2 cellular contexts compared by ENCODE assay signal in the genomic region with DNA sequence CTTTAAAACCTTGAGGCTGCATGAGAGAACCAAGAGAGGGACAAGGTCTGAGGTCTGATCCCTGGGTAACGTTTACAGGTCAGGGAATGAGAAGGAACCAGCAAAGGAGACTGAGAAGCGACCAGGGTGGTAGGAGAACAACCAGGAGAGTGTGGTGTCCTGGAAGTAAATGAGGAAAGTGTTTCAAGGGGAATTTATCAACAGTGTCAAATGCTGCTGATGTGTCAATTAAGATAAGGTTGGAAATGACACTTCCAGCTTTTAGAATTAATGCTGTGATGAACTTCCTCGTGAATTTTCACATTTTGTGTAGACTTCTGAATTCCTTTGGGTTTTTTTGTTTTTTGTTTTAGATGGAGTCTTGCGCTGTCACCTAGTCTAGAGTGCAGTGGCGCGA.
A peak's percentile ranks its signal among the peaks of the same experiment; 100 is the strongest.
TF ChIP-seq lines count a peak whose summit lies in the region.

No MANE protein-coding gene starts in this region.

TF ChIP-seq in IMR-90, 13 proteins besides CTCF, POLR2A, EP300 and RAD21:
- no peak for TF ChIP-seq RFX5 (IDR thresholded peaks at IDR 0.05; ENCODE audit: low read depth, low read length)
- TF ChIP-seq SMC3 (IDR thresholded peaks at IDR 0.05; ENCODE audit: low read depth, low read length) = no peak
- no peak for TF ChIP-seq MXI1 (IDR thresholded peaks at IDR 0.05; ENCODE audit: borderline replicate concordance, low read depth, low read length)
- no peak for TF ChIP-seq NFE2L2 (IDR thresholded peaks at IDR 0.05; ENCODE audit: low read depth, low read length)

TF ChIP-seq in K562, 482 proteins besides CTCF, POLR2A, EP300 and RAD21:
- TF ChIP-seq, protein P1, sequence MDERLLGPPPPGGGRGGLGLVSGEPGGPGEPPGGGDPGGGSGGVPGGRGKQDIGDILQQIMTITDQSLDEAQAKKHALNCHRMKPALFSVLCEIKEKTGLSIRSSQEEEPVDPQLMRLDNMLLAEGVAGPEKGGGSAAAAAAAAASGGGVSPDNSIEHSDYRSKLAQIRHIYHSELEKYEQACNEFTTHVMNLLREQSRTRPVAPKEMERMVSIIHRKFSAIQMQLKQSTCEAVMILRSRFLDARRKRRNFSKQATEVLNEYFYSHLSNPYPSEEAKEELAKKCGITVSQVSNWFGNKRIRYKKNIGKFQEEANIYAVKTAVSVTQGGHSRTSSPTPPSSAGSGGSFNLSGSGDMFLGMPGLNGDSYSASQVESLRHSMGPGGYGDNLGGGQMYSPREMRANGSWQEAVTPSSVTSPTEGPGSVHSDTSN (CRISPR knock-in tag; IDR thresholded peaks at IDR 0.05; ENCODE audit: low read depth) = no peak
- TF ChIP-seq, protein P1 (tag; conservative IDR thresholded peaks at IDR 0.05; ENCODE audit: low read depth) = peak; percentile 68
- peak; percentile 76 for TF ChIP-seq MEIS2 (IDR thresholded peaks at IDR 0.05; ENCODE audit: partially characterized antibody)
- TF ChIP-seq, protein P2, sequence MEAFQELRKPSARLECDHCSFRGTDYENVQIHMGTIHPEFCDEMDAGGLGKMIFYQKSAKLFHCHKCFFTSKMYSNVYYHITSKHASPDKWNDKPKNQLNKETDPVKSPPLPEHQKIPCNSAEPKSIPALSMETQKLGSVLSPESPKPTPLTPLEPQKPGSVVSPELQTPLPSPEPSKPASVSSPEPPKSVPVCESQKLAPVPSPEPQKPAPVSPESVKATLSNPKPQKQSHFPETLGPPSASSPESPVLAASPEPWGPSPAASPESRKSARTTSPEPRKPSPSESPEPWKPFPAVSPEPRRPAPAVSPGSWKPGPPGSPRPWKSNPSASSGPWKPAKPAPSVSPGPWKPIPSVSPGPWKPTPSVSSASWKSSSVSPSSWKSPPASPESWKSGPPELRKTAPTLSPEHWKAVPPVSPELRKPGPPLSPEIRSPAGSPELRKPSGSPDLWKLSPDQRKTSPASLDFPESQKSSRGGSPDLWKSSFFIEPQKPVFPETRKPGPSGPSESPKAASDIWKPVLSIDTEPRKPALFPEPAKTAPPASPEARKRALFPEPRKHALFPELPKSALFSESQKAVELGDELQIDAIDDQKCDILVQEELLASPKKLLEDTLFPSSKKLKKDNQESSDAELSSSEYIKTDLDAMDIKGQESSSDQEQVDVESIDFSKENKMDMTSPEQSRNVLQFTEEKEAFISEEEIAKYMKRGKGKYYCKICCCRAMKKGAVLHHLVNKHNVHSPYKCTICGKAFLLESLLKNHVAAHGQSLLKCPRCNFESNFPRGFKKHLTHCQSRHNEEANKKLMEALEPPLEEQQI (IDR thresholded peaks at IDR 0.05) = no peak
- TF ChIP-seq, protein P3, sequence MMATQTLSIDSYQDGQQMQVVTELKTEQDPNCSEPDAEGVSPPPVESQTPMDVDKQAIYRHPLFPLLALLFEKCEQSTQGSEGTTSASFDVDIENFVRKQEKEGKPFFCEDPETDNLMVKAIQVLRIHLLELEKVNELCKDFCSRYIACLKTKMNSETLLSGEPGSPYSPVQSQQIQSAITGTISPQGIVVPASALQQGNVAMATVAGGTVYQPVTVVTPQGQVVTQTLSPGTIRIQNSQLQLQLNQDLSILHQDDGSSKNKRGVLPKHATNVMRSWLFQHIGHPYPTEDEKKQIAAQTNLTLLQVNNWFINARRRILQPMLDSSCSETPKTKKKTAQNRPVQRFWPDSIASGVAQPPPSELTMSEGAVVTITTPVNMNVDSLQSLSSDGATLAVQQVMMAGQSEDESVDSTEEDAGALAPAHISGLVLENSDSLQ (IDR thresholded peaks at IDR 0.05) = peak; percentile 75
- peak; percentile 22; the same call in 1 of the 2 replicates for TF ChIP-seq ZNF766 (CRISPR knock-in tag; conservative IDR thresholded peaks at IDR 0.05)
- TF ChIP-seq FOXK2 (conservative IDR thresholded peaks at IDR 0.05 in 1 of 2, IDR thresholded peaks at IDR 0.05 in 1 of 2; ENCODE audit: low read depth in 2 of 2) = 0 out of 4 replicates have a peak, but pooled peaks of 1 of the 2 experiments have one; percentile 7
- 0 out of 2 replicates have a peak, but pooled peaks have one; percentile 16 for TF ChIP-seq RB1 (IDR thresholded peaks at IDR 0.05; ENCODE audit: low read depth)
- TF ChIP-seq, protein P4, sequence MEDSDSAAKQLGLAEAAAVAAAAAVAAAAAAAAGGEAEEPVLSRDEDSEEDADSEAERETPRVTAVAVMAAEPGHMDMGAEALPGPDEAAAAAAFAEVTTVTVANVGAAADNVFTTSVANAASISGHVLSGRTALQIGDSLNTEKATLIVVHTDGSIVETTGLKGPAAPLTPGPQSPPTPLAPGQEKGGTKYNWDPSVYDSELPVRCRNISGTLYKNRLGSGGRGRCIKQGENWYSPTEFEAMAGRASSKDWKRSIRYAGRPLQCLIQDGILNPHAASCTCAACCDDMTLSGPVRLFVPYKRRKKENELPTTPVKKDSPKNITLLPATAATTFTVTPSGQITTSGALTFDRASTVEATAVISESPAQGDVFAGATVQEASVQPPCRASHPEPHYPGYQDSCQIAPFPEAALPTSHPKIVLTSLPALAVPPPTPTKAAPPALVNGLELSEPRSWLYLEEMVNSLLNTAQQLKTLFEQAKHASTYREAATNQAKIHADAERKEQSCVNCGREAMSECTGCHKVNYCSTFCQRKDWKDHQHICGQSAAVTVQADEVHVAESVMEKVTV (CRISPR knock-in tag; IDR thresholded peaks at IDR 0.05) = no peak
- TF ChIP-seq TBP (optimal IDR thresholded peaks at IDR 0.05; ENCODE audit: low read depth, low read length) = peak; percentile 2
- TF ChIP-seq, protein P5, sequence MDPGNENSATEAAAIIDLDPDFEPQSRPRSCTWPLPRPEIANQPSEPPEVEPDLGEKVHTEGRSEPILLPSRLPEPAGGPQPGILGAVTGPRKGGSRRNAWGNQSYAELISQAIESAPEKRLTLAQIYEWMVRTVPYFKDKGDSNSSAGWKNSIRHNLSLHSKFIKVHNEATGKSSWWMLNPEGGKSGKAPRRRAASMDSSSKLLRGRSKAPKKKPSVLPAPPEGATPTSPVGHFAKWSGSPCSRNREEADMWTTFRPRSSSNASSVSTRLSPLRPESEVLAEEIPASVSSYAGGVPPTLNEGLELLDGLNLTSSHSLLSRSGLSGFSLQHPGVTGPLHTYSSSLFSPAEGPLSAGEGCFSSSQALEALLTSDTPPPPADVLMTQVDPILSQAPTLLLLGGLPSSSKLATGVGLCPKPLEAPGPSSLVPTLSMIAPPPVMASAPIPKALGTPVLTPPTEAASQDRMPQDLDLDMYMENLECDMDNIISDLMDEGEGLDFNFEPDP (CRISPR knock-in tag; IDR thresholded peaks at IDR 0.05) = no peak
- TF ChIP-seq, protein P6, sequence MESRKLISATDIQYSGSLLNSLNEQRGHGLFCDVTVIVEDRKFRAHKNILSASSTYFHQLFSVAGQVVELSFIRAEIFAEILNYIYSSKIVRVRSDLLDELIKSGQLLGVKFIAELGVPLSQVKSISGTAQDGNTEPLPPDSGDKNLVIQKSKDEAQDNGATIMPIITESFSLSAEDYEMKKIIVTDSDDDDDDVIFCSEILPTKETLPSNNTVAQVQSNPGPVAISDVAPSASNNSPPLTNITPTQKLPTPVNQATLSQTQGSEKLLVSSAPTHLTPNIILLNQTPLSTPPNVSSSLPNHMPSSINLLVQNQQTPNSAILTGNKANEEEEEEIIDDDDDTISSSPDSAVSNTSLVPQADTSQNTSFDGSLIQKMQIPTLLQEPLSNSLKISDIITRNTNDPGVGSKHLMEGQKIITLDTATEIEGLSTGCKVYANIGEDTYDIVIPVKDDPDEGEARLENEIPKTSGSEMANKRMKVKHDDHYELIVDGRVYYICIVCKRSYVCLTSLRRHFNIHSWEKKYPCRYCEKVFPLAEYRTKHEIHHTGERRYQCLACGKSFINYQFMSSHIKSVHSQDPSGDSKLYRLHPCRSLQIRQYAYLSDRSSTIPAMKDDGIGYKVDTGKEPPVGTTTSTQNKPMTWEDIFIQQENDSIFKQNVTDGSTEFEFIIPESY (CRISPR knock-in tag; IDR thresholded peaks at IDR 0.05) = peak; percentile 21; the same call in 1 of the 2 replicates
- TF ChIP-seq, protein P7, sequence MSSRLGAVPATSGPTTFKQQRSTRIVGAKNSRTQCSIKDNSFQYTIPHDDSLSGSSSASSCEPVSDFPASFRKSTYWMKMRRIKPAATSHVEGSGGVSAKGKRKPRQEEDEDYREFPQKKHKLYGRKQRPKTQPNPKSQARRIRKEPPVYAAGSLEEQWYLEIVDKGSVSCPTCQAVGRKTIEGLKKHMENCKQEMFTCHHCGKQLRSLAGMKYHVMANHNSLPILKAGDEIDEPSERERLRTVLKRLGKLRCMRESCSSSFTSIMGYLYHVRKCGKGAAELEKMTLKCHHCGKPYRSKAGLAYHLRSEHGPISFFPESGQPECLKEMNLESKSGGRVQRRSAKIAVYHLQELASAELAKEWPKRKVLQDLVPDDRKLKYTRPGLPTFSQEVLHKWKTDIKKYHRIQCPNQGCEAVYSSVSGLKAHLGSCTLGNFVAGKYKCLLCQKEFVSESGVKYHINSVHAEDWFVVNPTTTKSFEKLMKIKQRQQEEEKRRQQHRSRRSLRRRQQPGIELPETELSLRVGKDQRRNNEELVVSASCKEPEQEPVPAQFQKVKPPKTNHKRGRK (tag; IDR thresholded peaks at IDR 0.05) = no peak
